In genomic region chr11:75576017-75576416, GRCh38 we compare ENCODE assay signal across 1 cellular context.
TF ChIP-seq lines count a peak whose summit lies in the region.

No MANE protein-coding gene starts in this region.

TF ChIP-seq in HepG2, 621 proteins besides CTCF, POLR2A, EP300 and RAD21:
- TF ChIP-seq CEBPB (IDR thresholded peaks at IDR 0.05; ENCODE audit: borderline replicate concordance, low read depth, low read length), result no peak
- TF ChIP-seq, protein P1, sequence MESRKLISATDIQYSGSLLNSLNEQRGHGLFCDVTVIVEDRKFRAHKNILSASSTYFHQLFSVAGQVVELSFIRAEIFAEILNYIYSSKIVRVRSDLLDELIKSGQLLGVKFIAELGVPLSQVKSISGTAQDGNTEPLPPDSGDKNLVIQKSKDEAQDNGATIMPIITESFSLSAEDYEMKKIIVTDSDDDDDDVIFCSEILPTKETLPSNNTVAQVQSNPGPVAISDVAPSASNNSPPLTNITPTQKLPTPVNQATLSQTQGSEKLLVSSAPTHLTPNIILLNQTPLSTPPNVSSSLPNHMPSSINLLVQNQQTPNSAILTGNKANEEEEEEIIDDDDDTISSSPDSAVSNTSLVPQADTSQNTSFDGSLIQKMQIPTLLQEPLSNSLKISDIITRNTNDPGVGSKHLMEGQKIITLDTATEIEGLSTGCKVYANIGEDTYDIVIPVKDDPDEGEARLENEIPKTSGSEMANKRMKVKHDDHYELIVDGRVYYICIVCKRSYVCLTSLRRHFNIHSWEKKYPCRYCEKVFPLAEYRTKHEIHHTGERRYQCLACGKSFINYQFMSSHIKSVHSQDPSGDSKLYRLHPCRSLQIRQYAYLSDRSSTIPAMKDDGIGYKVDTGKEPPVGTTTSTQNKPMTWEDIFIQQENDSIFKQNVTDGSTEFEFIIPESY (CRISPR knock-in tag; IDR thresholded peaks at IDR 0.05), result peak; percentile 52; the same call in 1 of the 2 replicates
- no peak for TF ChIP-seq PRMT3 (CRISPR knock-in tag; IDR thresholded peaks at IDR 0.05; ENCODE audit: borderline replicate concordance, low read depth)
